ENCODE assay signal across 14 cellular contexts in the genomic region with DNA sequence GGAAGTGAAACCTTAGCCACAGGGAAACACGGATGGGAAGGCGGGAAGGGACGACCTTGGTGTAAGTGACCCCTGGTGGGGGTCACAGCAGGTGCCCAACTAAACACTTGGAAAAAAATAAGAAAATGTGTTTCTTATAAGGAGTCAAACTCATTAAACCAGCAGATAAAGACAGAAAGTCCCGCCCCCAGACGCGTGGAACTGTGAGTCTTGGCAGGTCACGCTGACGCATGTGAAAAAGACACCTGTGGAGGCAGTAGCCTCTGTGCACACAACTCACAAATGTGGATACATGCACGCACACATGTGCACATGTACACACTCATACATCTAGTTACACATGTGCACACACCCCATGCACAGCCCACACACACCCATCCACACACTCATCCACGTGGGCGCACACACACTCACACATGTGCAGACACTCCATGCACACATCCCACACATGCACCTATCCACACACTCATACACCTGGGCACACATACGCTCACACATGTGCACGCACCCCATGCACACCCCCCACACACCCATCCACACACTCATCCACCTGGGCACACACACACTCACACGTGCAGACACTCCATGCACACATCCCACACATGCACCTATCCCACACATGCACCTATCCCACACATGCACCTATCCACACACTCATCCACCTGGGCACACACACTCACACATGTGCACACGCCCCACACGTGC.
DNase-seq lines count a peak whose midpoint lies in the region; ATAC-seq and TF ChIP-seq lines count a peak whose summit lies in the region.
"Had no signal": no experiment of that assay in that cellular context is flagged by ENCODE, and none has a peak within 500 bp of the region (broad histone marks: within the 10 kb centered on the region; RNA-seq: fewer than 3 reads in every experiment).

No MANE protein-coding gene starts in this region.

- H3K27ac ChIP-seq in IMR-90 (ENCODE audit: insufficient read depth, low read length): no peak overlapping the region
- no peak overlapping the region for H3K27ac ChIP-seq in lower lobe of right lung
- no peak overlapping the region for H3K27ac ChIP-seq in trophoblast cell (ENCODE audit: low read depth, low read length)
- no peak overlapping the region for H3K27ac ChIP-seq in OCI-LY7 (ENCODE audit: low read depth, low read length, poor library complexity, severe bottlenecking)
- H3K27ac ChIP-seq: C4-2B had no signal

- H3K4me1 Mint-ChIP-seq in CD14-positive monocyte: no peaks in the 10 kb centered on the region
- H3K4me1 Mint-ChIP-seq: B cell had no signal

- H3K9me3 Mint-ChIP-seq in CD14-positive monocyte: peaks cover 0 to 5% (median 0%) of the 10 kb centered on the region in 7 donors
- H3K9me3 Mint-ChIP-seq: CD8-positive, alpha-beta T cell had no signal

- H3K23ac ChIP-seq in IMR-90 (ENCODE audit: low read depth, low read length) (no peak overlapping the region), trophoblast cell (ENCODE audit: low read length) (peak overlapping the region; percentile 27)

- no TSS peak for BruUV-seq in IMR-90 (replicated peaks; lab: Mats Ljungman, UMichigan)
- no TSS peak for BruUV-seq in OCI-LY7 (replicated peaks; lab: Mats Ljungman, UMichigan)

- H3K18ac ChIP-seq in IMR-90 (ENCODE audit: low read depth, low read length) (no peak overlapping the region), trophoblast cell (ENCODE audit: low read length) (no peak overlapping the region)

- no peak overlapping the region for H2BK120ac ChIP-seq in IMR-90 (ENCODE audit: low read depth, low read length)
- H2BK120ac ChIP-seq in trophoblast cell (ENCODE audit: insufficient read depth, low read length, poor library complexity): no peak overlapping the region

- no peak overlapping the region for H3K27ac Mint-ChIP-seq in CD14-positive monocyte
- H3K27ac Mint-ChIP-seq: B cell; CD8-positive, alpha-beta T cell had no signal

- no peak overlapping the region for H2BK5ac ChIP-seq in IMR-90 (ENCODE audit: low read depth, low read length, poor library complexity, severe bottlenecking)
- no peak overlapping the region for H2BK5ac ChIP-seq in trophoblast cell (ENCODE audit: low read depth, low read length, poor library complexity)

- H3K4ac ChIP-seq in IMR-90 (ENCODE audit: low read depth, low read length) (no peak overlapping the region), trophoblast cell (ENCODE audit: low read depth, low read length) (no peak overlapping the region)

- intact Hi-C loops in CD14-positive monocyte (cut with micrococcal nuclease) (loop anchor here in 1 of 2 donors (10.0 kb wide), 1 partner anchor 632 kb away; no protein-coding TSS in a partner anchor), IMR-90 (cut with micrococcal nuclease) (no loop called here), lower lobe of right lung (cut with DNase I) (no loop called here), OCI-LY7 (cut with micrococcal nuclease; ENCODE audit: unreplicated experiment) (loop anchor here (10.0 kb wide), 1 partner anchor 602 kb away; no protein-coding TSS in a partner anchor)

- in situ Hi-C loops in IMR-90 (cut with MboI; ENCODE audit: low sequenced_read_pairs): loop anchor here (25.0 kb wide), 1 partner anchor 434 kb away; no protein-coding TSS in a partner anchor

- no peaks in the 10 kb centered on the region for H3K9me2 ChIP-seq in OCI-LY7 (ENCODE audit: insufficient read depth, low read length)

- no peaks in the 10 kb centered on the region for H3K79me2 ChIP-seq in trophoblast cell (ENCODE audit: control insufficient read depth, insufficient read depth, low read length, poor library complexity)
- H3K79me2 ChIP-seq in OCI-LY7 (ENCODE audit: insufficient read depth, low read depth, low read length): no peaks in the 10 kb centered on the region

- H2AK9ac ChIP-seq in IMR-90 (replicated peaks; ENCODE audit: low read depth, low read length, poor library complexity): no peak overlapping the region

- H4K8ac ChIP-seq in IMR-90 (ENCODE audit: low read depth in 2 of 2, low read length in 2 of 2) (no peak overlapping the region), trophoblast cell (ENCODE audit: low read depth, low read length) (no peak overlapping the region)

- WGBS in IMR-90 (ENCODE audit: extremely low coverage in 2 of 2, insufficient read length in 1 of 2), 2 experiments: 88% methylated on average over 9 of the region's 16 CpGs; no CpG with 5 or more reads in 1 of the 2 experiments
- WGBS in trophoblast cell (ENCODE audit: extremely low coverage, insufficient coverage, insufficient read length): no CpG with 5 or more reads among the region's 16 CpGs

- no peak for TF ChIP-seq CTCF in CD14-positive monocyte (IDR thresholded peaks at IDR 0.05)
- no peak for TF ChIP-seq CTCF in IMR-90 (conservative IDR thresholded peaks at IDR 0.05; ENCODE audit: low read depth, low read length)
- no peak for TF ChIP-seq CTCF in lower lobe of right lung (IDR thresholded peaks at IDR 0.05)
- no peak for TF ChIP-seq CTCF in OCI-LY7 (conservative IDR thresholded peaks at IDR 0.05; ENCODE audit: low read length)

- H3K9me1 ChIP-seq in IMR-90 (ENCODE audit: insufficient read depth, low read length): peaks cover 13% of the 10 kb centered on the region

- H3K27me3 ChIP-seq in IMR-90 (ENCODE audit: control insufficient read depth, insufficient read depth, low read length) (no peaks in the 10 kb centered on the region), lower lobe of right lung (ENCODE audit: low read depth) (no peaks in the 10 kb centered on the region), trophoblast cell (ENCODE audit: insufficient read depth, low read length) (no peaks in the 10 kb centered on the region)

- H3K36me3 Mint-ChIP-seq in CD14-positive monocyte: no peaks in the 10 kb centered on the region
- H3K36me3 Mint-ChIP-seq: CD8-positive, alpha-beta T cell had no signal

- POLR2A ChIA-PET in IMR-90 (lab: Charles Lee; ENCODE audit: unreplicated experiment): no interaction called here
- POLR2A ChIA-PET in OCI-LY7 (lab: Charles Lee): no interaction called here

- DNase-seq in CD14-positive monocyte (ENCODE audit: low spot score) (peak; percentile 8), IMR-90 (no peak), lower lobe of right lung (peak; percentile 22), trophoblast cell (no peak), C1 segment of cervical spinal cord (lab: John Stamatoyannopoulos, UW) (no peak), OCI-LY7 (ENCODE audit: low spot score) (no peak), DMS153 treated with DMSO at 0.1 percent for 48 hours (lab: John Stamatoyannopoulos, UW; ENCODE audit: unreplicated experiment) (no peak)
- DNase-seq: Caco-2; CD8-positive, alpha-beta T cell; DMS53; GF-D8; KBM-7 had no signal

- H4K20me1 ChIP-seq in IMR-90 (ENCODE audit: insufficient read depth, low read length): peaks cover 33% of the 10 kb centered on the region
- no peaks in the 10 kb centered on the region for H4K20me1 ChIP-seq in OCI-LY7 (ENCODE audit: insufficient read depth, low read length)

- H3K14ac ChIP-seq in IMR-90 (replicated peaks; ENCODE audit: low read depth, low read length) (no peak overlapping the region), trophoblast cell (ENCODE audit: low read length) (no peak overlapping the region)

- no peak overlapping the region for H2BK12ac ChIP-seq in trophoblast cell (ENCODE audit: low read length)

- no peaks in the 10 kb centered on the region for H3K4me1 ChIP-seq in IMR-90 (ENCODE audit: control insufficient read depth, insufficient read depth, low read length)
- peaks cover 4% of the 10 kb centered on the region for H3K4me1 ChIP-seq in lower lobe of right lung
- no peaks in the 10 kb centered on the region for H3K4me1 ChIP-seq in trophoblast cell (ENCODE audit: control insufficient read depth in 1 of 2, insufficient read depth in 2 of 2, low read length in 2 of 2)
- H3K4me1 ChIP-seq in OCI-LY7 (ENCODE audit: insufficient read depth, low read length, poor library complexity, severe bottlenecking): no peaks in the 10 kb centered on the region
- H3K4me1 ChIP-seq: Caco-2 had no signal

- CTCF ChIA-PET in IMR-90 (lab: Yijun Ruan, JAX): no interaction called here
- CTCF ChIA-PET in OCI-LY7 (lab: Charles Lee; ENCODE audit: unreplicated experiment): no interaction called here

- no peaks in the 10 kb centered on the region for H3K9me3 ChIP-seq in IMR-90 (ENCODE audit: control insufficient read depth, insufficient read depth, low read length)
- H3K9me3 ChIP-seq in lower lobe of right lung: no peaks in the 10 kb centered on the region
- H3K9me3 ChIP-seq in trophoblast cell (ENCODE audit: insufficient read depth, low read depth, low read length): peaks cover 9% of the 10 kb centered on the region
- H3K9me3 ChIP-seq in OCI-LY7 (ENCODE audit: low read length): no peaks in the 10 kb centered on the region
- H3K9me3 ChIP-seq: Caco-2 had no signal

- H3K4me3 ChIP-seq in IMR-90 (ENCODE audit: insufficient read depth, low read depth, low read length) (no peak overlapping the region), lower lobe of right lung (no peak overlapping the region), trophoblast cell (ENCODE audit: low read depth, low read length) (peak overlapping the region; percentile 51), OCI-LY7 (ENCODE audit: low read depth, low read length, poor library complexity, severe bottlenecking) (no peak overlapping the region)

- H3K4me2 ChIP-seq in IMR-90 (ENCODE audit: low read depth, low read length) (no peak overlapping the region), trophoblast cell (ENCODE audit: low read length) (no peak overlapping the region), OCI-LY7 (ENCODE audit: low read length) (no peak overlapping the region)

- dilution Hi-C loops in IMR-90 (cut with HindIII; ENCODE audit: low sequenced_read_pairs, unreplicated experiment): no loop called here

- no peak for TF ChIP-seq POLR2A in IMR-90 (IDR thresholded peaks at IDR 0.05; ENCODE audit: low read depth, low read length)

- no peak overlapping the region for H3K56ac ChIP-seq in IMR-90 (ENCODE audit: extremely low read depth, insufficient read depth, low read length)

- no peak overlapping the region for H4K91ac ChIP-seq in IMR-90 (ENCODE audit: insufficient read depth, low read depth, low read length)
- no peak overlapping the region for H4K91ac ChIP-seq in trophoblast cell (ENCODE audit: low read depth, low read length)

- H3K79me1 ChIP-seq in IMR-90 (ENCODE audit: low read depth in 1 of 2, low read length in 2 of 2) (peaks cover 48 to 57% of the 10 kb centered on the region in 2 experiments), trophoblast cell (ENCODE audit: low read length) (no peaks in the 10 kb centered on the region)

- H2AFZ ChIP-seq in IMR-90 (replicated peaks; ENCODE audit: low read length, poor library complexity): peak overlapping the region; percentile 58
- no peak overlapping the region for H2AFZ ChIP-seq in trophoblast cell (ENCODE audit: insufficient read depth, low read length, poor library complexity)
- no peak overlapping the region for H2AFZ ChIP-seq in OCI-LY7 (ENCODE audit: low read length)

- no peak overlapping the region for H3K4me3 Mint-ChIP-seq in CD14-positive monocyte
- H3K4me3 Mint-ChIP-seq: B cell; CD8-positive, alpha-beta T cell had no signal

- no peak overlapping the region for H4K12ac ChIP-seq in trophoblast cell (ENCODE audit: low read depth, low read length)

- ATAC-seq in IMR-90 (ENCODE audit: low read depth): no peak
- no peak for ATAC-seq in lower lobe of right lung
- ATAC-seq: CD8-positive, alpha-beta T cell had no signal

- no peaks in the 10 kb centered on the region for H3K36me3 ChIP-seq in IMR-90 (ENCODE audit: control insufficient read depth, insufficient read depth, low read length)
- no peaks in the 10 kb centered on the region for H3K36me3 ChIP-seq in lower lobe of right lung
- no peaks in the 10 kb centered on the region for H3K36me3 ChIP-seq in trophoblast cell (ENCODE audit: control insufficient read depth in 1 of 2, insufficient read depth in 2 of 2, low read length in 2 of 2)
- H3K36me3 ChIP-seq in OCI-LY7 (ENCODE audit: insufficient read depth, low read length): no peaks in the 10 kb centered on the region

- TF ChIP-seq RAD21 in IMR-90 (IDR thresholded peaks at IDR 0.05; ENCODE audit: low read length): no peak

- H2BK20ac ChIP-seq in IMR-90 (ENCODE audit: low read depth, low read length): no peak overlapping the region

- peaks cover 1 to 5% (median 3%) of the 10 kb centered on the region in 3 donors for H3K27me3 Mint-ChIP-seq in CD14-positive monocyte (ENCODE audit: low read depth in 3 of 3)

- H3K9ac ChIP-seq in IMR-90 (ENCODE audit: low read depth, low read length): no peak overlapping the region
- H3K9ac ChIP-seq in trophoblast cell (ENCODE audit: low read length): no peak overlapping the region

- no peak overlapping the region for H2BK15ac ChIP-seq in IMR-90 (ENCODE audit: low read depth, low read length)

- H2AK5ac ChIP-seq in IMR-90 (ENCODE audit: low read depth, low read length) (no peak overlapping the region), trophoblast cell (ENCODE audit: low read length) (no peak overlapping the region)

- no peak overlapping the region for H4K5ac ChIP-seq in IMR-90 (ENCODE audit: low read depth, low read length)

Comparison
In these comparisons a context has a peak if more than half of its experiments do, and no peak if none do; other contexts are left out.
1. DNase-seq: peak in CD14-positive monocyte (single experiment) and lower lobe of right lung (single experiment); none in IMR-90 (single experiment), trophoblast cell (0 of 2), C1 segment of cervical spinal cord (0 of 14), OCI-LY7 (single experiment) and DMS153 treated with DMSO at 0.1 percent for 48 hours (single experiment).